In the genomic region with DNA sequence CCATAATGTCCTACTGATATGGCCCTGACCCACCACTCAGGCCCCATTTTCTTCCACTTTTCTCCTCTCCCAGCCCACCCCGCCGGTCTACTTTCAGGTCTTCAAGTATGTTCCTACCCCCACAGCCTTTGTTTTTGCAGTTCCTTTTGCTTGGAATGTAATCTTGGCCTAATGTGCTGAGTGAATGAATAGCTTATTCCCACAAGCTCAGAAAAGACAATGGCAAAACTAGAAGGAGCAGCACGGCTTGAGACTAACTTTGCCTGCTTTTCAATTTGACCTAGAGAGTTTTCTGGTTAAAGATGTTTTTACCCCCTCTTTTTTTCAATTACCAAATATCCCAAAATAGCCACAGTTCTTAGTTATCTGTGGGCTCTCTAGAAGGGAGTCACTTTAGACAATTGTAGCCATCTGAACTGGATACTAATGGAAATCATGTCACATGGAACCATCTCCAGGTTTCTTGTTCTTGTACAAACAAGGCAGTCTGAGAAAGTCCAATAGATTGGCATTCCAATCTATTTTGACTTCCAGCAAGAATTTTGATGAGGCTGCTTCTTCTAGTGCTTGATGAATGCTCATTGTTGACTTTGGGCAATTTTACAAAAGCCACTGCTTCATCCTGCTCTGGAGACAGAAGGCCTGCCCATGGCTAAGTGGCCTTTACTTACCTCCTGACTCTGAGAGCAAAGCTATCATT, we compare ENCODE assay signal across 20 cellular contexts.
"Had no signal": no experiment of that assay in that cellular context is flagged by ENCODE, and none has a peak within 500 bp of the region (broad histone marks: within the 10 kb centered on the region; RNA-seq: fewer than 3 reads in every experiment).

No MANE protein-coding gene starts in this region.

- H3K36me3 ChIP-seq: breast epithelium had no signal

- ATAC-seq: activated CD8-positive, alpha-beta T cell treated with anti-CD3 and anti-CD28 coated beads for 36 hours; activated T-cell treated with anti-CD3 and anti-CD28 coated beads, Interleukin-2, amount 50 U/mL, for 4 hours; foreskin keratinocyte; left lobe of liver; stimulated activated naive CD8-positive, alpha-beta T cell treated with anti-CD3 and anti-CD28 coated beads, Interleukin-15, Interleukin-2, amounts not matched to agents 100 U/mL and 50 U/mL, for 24 hours had no signal

- H3K79me2 ChIP-seq: parathyroid adenoma had no signal

- H3K4me3 ChIP-seq: breast epithelium, lung, SK-N-MC had no signal

- H3K4me1 ChIP-seq: foreskin keratinocyte, parathyroid adenoma had no signal

- H3K27me3 ChIP-seq: breast epithelium, foreskin keratinocyte had no signal

- H3K27ac ChIP-seq: foreskin keratinocyte, parathyroid adenoma, SK-N-MC had no signal

- H2AFZ ChIP-seq: parathyroid adenoma had no signal

- DNase-seq: activated B cell treated with CpG ODN at 0.5 μM for 24 hours; activated CD4-positive, alpha-beta T cell treated with anti-CD3 and anti-CD28 coated beads, Interleukin-2, amount 10 ng/mL, durations not matched to agents 24 days and 14 days; activated CD8-positive, alpha-beta T cell treated with anti-CD3 and anti-CD28 coated beads for 36 hours; activated naive CD4-positive, alpha-beta T cell treated with anti-CD3 and anti-CD28 coated beads for 36 hours; activated T-cell treated with anti-CD3 and anti-CD28 coated beads, Interleukin-2, amount 50 U/mL, for 4 hours; cerebellar nuclear complex; effector memory CD4-positive, alpha-beta T cell; foreskin keratinocyte; glutamatergic neuron; hypothalamus; islet precursor cell; midbrain; stimulated activated CD4-positive, alpha-beta T cell treated with anti-CD3 and anti-CD28 coated beads, Interleukin-2, amount 100 ng/mL, for 24 hours; stimulated activated naive CD8-positive, alpha-beta T cell treated with anti-CD3 and anti-CD28 coated beads, Interleukin-15, Interleukin-2, amounts not matched to agents 100 U/mL and 50 U/mL, for 24 hours; substantia nigra had no signal
